In genomic region chr2:239293450-239294430, GRCh38 we compare ENCODE assay signal across 9 cellular contexts.
DNase-seq lines count a peak whose midpoint lies in the region; ATAC-seq and TF ChIP-seq lines count a peak whose summit lies in the region.
"Had no signal": no experiment of that assay in that cellular context is flagged by ENCODE, and none has a peak within 500 bp of the region (broad histone marks: within the 10 kb centered on the region; RNA-seq: fewer than 3 reads in every experiment).

No MANE protein-coding gene starts in this region.

- H3K4me1 Mint-ChIP-seq in activated naive CD8-positive, alpha-beta T cell (ENCODE audit: low read depth) = peaks cover 80% of the 10 kb centered on the region

- H3K27me3 Mint-ChIP-seq in activated naive CD8-positive, alpha-beta T cell = no peaks in the 10 kb centered on the region

- peak overlapping the region; percentile 83 for H3K4me3 Mint-ChIP-seq in activated naive CD8-positive, alpha-beta T cell

- 74 to 88% (median 79%) methylated on average over 23 of the region's 23 CpGs for WGBS in psoas muscle, 3 donors

- DNase-seq in psoas muscle (peak in 1 of 2 donors; percentile 59), coronary artery (ENCODE audit: low spot score) (no peak), COLO829 (ENCODE audit: low spot score) (no peak), islet precursor cell (no peak)

- no peaks in the 10 kb centered on the region for H3K9me3 ChIP-seq in psoas muscle
- H3K9me3 ChIP-seq: breast epithelium had no signal

- H3K4me1 ChIP-seq in psoas muscle = peaks cover 89% of the 10 kb centered on the region
- H3K4me1 ChIP-seq: breast epithelium had no signal

- no peaks in the 10 kb centered on the region for H3K36me3 Mint-ChIP-seq in activated naive CD8-positive, alpha-beta T cell

- H3K27ac ChIP-seq in psoas muscle = peak overlapping the region; percentile 97
- H3K27ac ChIP-seq in coronary artery = peak overlapping the region in 1 of 2 donors; percentile 15
- H3K27ac ChIP-seq: breast epithelium had no signal

- H3K9me3 Mint-ChIP-seq in activated naive CD8-positive, alpha-beta T cell (ENCODE audit: low read depth) = no peaks in the 10 kb centered on the region

- intact Hi-C loops in psoas muscle (cut with DNase I) = no loop called here

- H3K36me3 ChIP-seq in psoas muscle (ENCODE audit: insufficient read depth in 1 of 2, low read depth in 1 of 2) = peaks cover 0 to 4% of the 10 kb centered on the region in 2 donors
- H3K36me3 ChIP-seq: breast epithelium had no signal

- H3K27me3 ChIP-seq in psoas muscle (ENCODE audit: insufficient read depth in 3 of 3, low read length in 2 of 3) = no peaks in the 10 kb centered on the region
- H3K27me3 ChIP-seq: breast epithelium had no signal

- peak overlapping the region; percentile 92 for H3K27ac Mint-ChIP-seq in activated naive CD8-positive, alpha-beta T cell

- H3K4me3 ChIP-seq in psoas muscle = peak overlapping the region; percentile 20
- H3K4me3 ChIP-seq in coronary artery = no peak overlapping the region
- H3K4me3 ChIP-seq: breast epithelium had no signal

- ATAC-seq in GM18873 (IDR thresholded peaks at IDR 0.05; ENCODE audit: low FRiP score, unreplicated experiment) (peak; percentile 66), HG03571 (IDR thresholded peaks at IDR 0.05; ENCODE audit: unreplicated experiment) (peak; percentile 62), psoas muscle (peak in 2 of 4 donors; percentile 21), GM18519 (IDR thresholded peaks at IDR 0.05; ENCODE audit: low FRiP score, unreplicated experiment) (no peak)

- TF ChIP-seq CTCF in psoas muscle (IDR thresholded peaks at IDR 0.05) = no peak
- no peak for TF ChIP-seq CTCF in coronary artery (IDR thresholded peaks at IDR 0.05)
